34 cellular contexts compared by ENCODE assay signal in the genomic region with DNA sequence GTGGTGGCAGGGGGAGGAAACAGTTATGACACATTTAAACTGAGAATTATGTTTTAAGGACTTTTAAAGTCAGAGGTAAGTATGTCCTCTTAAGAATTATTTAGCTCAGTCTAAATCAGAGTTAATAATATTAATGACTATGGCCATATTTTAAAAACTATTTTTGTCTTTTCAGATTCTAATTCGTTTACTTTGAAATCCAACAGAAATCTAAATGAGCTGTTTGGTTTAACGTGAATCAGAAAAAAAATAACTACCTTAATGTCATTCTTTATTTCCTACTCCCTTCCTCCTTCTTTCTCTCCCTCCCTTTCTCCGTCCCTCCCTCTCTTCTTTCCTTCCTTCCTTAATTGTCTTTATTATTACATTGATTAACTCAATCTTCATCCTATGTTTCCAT. TPM values are rescaled to one million over a fixed set of nuclear protein-coding genes. Genes with fewer than 3 reads are reported as not detected.
"Had no signal": no experiment of that assay in that cellular context is flagged by ENCODE, and none has a peak within 500 bp of the region (broad histone marks: within the 10 kb centered on the region; RNA-seq: fewer than 3 reads in every experiment).

No MANE protein-coding gene starts in this region.

- H3K36me3 ChIP-seq: adrenal gland, ascending aorta, brain microvascular endothelial cell, breast epithelium had no signal

- H3K27ac ChIP-seq: adrenal gland, ascending aorta, body of pancreas, brain microvascular endothelial cell, breast epithelium, cardiac muscle cell had no signal

- H3K4me3 ChIP-seq: adrenal gland, ascending aorta, body of pancreas, breast epithelium, cardiac muscle cell had no signal

- DNase-seq: activated effector memory CD4-positive, alpha-beta T cell treated with anti-CD3 and anti-CD28 coated beads, Interleukin-2, amount 50 U/mL, for 16 hours; activated effector memory CD4-positive, alpha-beta T cell treated with Interleukin-2 at 50 U/mL for 16 hours; activated gamma-delta T cell; activated gamma-delta T cell treated with Interleukin-2 at 50 U/mL for 16 hours; activated naive CD4-positive, alpha-beta T cell; activated naive CD4-positive, alpha-beta T cell treated with anti-CD3 and anti-CD28 coated beads for 36 hours; activated naive CD4-positive, alpha-beta T cell treated with anti-CD3 and anti-CD28 coated beads, Interleukin-2, amount 10 ng/mL, durations not matched to agents 7 days and 5 days; activated naive CD4-positive, alpha-beta T cell treated with anti-CD3 and anti-CD28 coated beads, Interleukin-2, amount 50 U/mL, for 16 hours; activated naive CD4-positive, alpha-beta T cell treated with Interleukin-2 at 50 U/mL for 16 hours; activated naive CD8-positive, alpha-beta T cell treated with anti-CD3 and anti-CD28 coated beads for 36 hours; activated naive CD8-positive, alpha-beta T cell treated with anti-CD3 and anti-CD28 coated beads, Interleukin-2, amount 10 ng/mL, durations not matched to agents 7 days and 5 days; activated naive CD8-positive, alpha-beta T cell treated with anti-CD3 and anti-CD28 coated beads, Interleukin-2, amount 50 U/mL, for 24 hours; activated T-cell treated with anti-CD3 and anti-CD28 coated beads, Interleukin-2, amount 50 U/mL, for 24 hours; activated T-cell treated with anti-CD3 and anti-CD28 coated beads, Interleukin-2, amount 50 U/mL, for 4 hours; activated T-cell treated with anti-CD3 and anti-CD28 coated beads, Interleukin-2, amount 50 U/mL, for 48 hours; activated T-cell treated with anti-CD3 and anti-CD28 coated beads, Interleukin-2, amount 50 U/mL, for 72 hours; adrenal gland; amniotic stem cell; amygdala; anterior cingulate cortex; aorta; body of pancreas; brain microvascular endothelial cell; caudate nucleus; central memory CD4-positive, alpha-beta T cell; cerebellar nuclear complex had no signal

- ATAC-seq: activated naive CD4-positive, alpha-beta T cell treated with anti-CD3 and anti-CD28 coated beads, Interleukin-2, amount 50 U/mL, for 72 hours; activated naive CD8-positive, alpha-beta T cell treated with anti-CD3 and anti-CD28 coated beads, Interleukin-2, amount 50 U/mL, for 24 hours; activated T-cell treated with anti-CD3 and anti-CD28 coated beads, Interleukin-2, amount 50 U/mL, for 4 hours; activated T-cell treated with anti-CD3 and anti-CD28 coated beads, Interleukin-2, amount 50 U/mL, for 72 hours; activated T-helper 17 cell treated with anti-CD3 and anti-CD28 coated beads, Interleukin-2, amount 50 U/mL, for 72 hours; body of pancreas had no signal

- H3K4me1 ChIP-seq: ascending aorta, breast epithelium had no signal

- H3K27me3 ChIP-seq: adrenal gland, ascending aorta, body of pancreas, brain microvascular endothelial cell, breast epithelium, cardiac muscle cell had no signal

- FAIRE-seq: astrocyte, bronchial epithelial cell had no signal

- H3K9me3 ChIP-seq: adrenal gland, ascending aorta, body of pancreas, breast epithelium had no signal

RNA-seq across cellular contexts. Expression of a gene that starts 43.9 kb away (rescaled TPM):
- total RNA-seq: activated naive CD4-positive, alpha-beta T cell treated with anti-CD3 and anti-CD28 coated beads for 36 hours; activated naive CD8-positive, alpha-beta T cell treated with anti-CD3 and anti-CD28 coated beads for 36 hours; activated T-cell treated with anti-CD3 and anti-CD28 coated beads, Interleukin-2, amount 50 U/mL, for 4 hours; activated T-cell treated with anti-CD3 and anti-CD28 coated beads, Interleukin-2, amount 50 U/mL, for 72 hours; activated T-helper 17 cell treated with anti-CD3 and anti-CD28 coated beads, Interleukin-2, amount 50 U/mL, for 72 hours; activated T-helper 2 cell treated with anti-CD3 and anti-CD28 coated beads, Interferon-gamma antibody, Interleukin-2, Interleukin-4, amounts not matched to agents 10 μg/mL and 5 μg/mL and 100 μg/mL, durations not matched to agents 14 hours and 24 hours and 36 hours; adrenal gland; ascending aorta; body of pancreas; breast epithelium; bronchial epithelial cell; cardiac muscle cell had no signal
- polyA plus RNA-seq: aorta had no signal
